12 cellular contexts compared by ENCODE assay signal in the genomic region with DNA sequence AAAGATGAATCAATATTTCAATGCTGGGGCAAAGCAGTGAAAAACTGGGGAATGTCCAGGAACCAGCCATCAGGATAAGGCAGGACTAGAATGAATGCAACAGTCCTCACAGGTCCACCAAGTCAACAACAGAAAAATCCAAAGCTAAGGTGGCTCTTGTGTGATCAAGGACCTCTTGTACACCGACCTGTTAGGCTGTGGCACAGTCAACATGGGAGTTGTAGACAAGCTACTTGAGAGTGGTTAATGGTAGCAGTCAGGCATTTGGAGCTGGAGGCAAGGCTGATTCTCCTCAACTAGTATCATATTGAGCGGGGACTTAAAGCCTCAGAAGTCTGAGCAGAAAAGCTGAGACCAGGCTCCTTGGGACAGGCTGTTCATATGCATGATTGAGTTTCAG. TPM values are rescaled to one million over a fixed set of nuclear protein-coding genes. Genes with fewer than 3 reads are reported as not detected.
DNase-seq lines count a peak whose midpoint lies in the region; ATAC-seq and TF ChIP-seq lines count a peak whose summit lies in the region.
"Had no signal": no experiment of that assay in that cellular context is flagged by ENCODE, and none has a peak within 500 bp of the region (broad histone marks: within the 10 kb centered on the region; RNA-seq: fewer than 3 reads in every experiment).

No MANE protein-coding gene starts in this region.

- peak overlapping the region; percentile 36 for H3K27ac Mint-ChIP-seq in activated CD4-positive, alpha-beta T cell treated with anti-CD3 and anti-CD28 coated beads, Interleukin-2, amount 10 ng/mL, durations not matched to agents 24 days and 14 days
- peak overlapping the region; percentile 50 for H3K27ac Mint-ChIP-seq in activated naive CD8-positive, alpha-beta T cell treated with anti-CD3 and anti-CD28 coated beads, Interleukin-2, amount 50 U/mL, for 24 hours
- H3K27ac Mint-ChIP-seq in stimulated activated memory B cell treated with anti-CD40 and anti-IgM and Interleukin-4, amounts not matched to agents 10 μg/mL and 1 μg/mL and 100 μg/mL, for 72 hours = peak overlapping the region; percentile 73

- TF ChIP-seq CTCF in breast epithelium (IDR thresholded peaks at IDR 0.05) = no peak

- no peaks in the 10 kb centered on the region for H3K27me3 ChIP-seq in breast epithelium
- H3K27me3 ChIP-seq: adrenal gland had no signal

- H3K36me3 Mint-ChIP-seq in activated CD4-positive, alpha-beta T cell treated with anti-CD3 and anti-CD28 coated beads, Interleukin-2, amount 10 ng/mL, durations not matched to agents 24 days and 14 days (ENCODE audit: low read depth) = peaks cover 6% of the 10 kb centered on the region
- peaks cover 1% of the 10 kb centered on the region for H3K36me3 Mint-ChIP-seq in activated naive CD8-positive, alpha-beta T cell treated with anti-CD3 and anti-CD28 coated beads, Interleukin-2, amount 50 U/mL, for 24 hours (ENCODE audit: low read depth)
- peaks cover 6% of the 10 kb centered on the region for H3K36me3 Mint-ChIP-seq in stimulated activated memory B cell treated with anti-CD40 and anti-IgM and Interleukin-4, amounts not matched to agents 10 μg/mL and 1 μg/mL and 100 μg/mL, for 72 hours

- no peaks in the 10 kb centered on the region for H3K36me3 ChIP-seq in breast epithelium
- H3K36me3 ChIP-seq: adrenal gland had no signal

- H3K4me3 Mint-ChIP-seq in activated CD4-positive, alpha-beta T cell treated with anti-CD3 and anti-CD28 coated beads, Interleukin-2, amount 10 ng/mL, durations not matched to agents 24 days and 14 days = no peak overlapping the region
- no peak overlapping the region for H3K4me3 Mint-ChIP-seq in activated naive CD8-positive, alpha-beta T cell treated with anti-CD3 and anti-CD28 coated beads, Interleukin-2, amount 50 U/mL, for 24 hours
- no peak overlapping the region for H3K4me3 Mint-ChIP-seq in stimulated activated memory B cell treated with anti-CD40 and anti-IgM and Interleukin-4, amounts not matched to agents 10 μg/mL and 1 μg/mL and 100 μg/mL, for 72 hours

- DNase-seq in activated CD4-positive, alpha-beta T cell treated with anti-CD3 and anti-CD28 coated beads, Interleukin-2, amount 10 ng/mL, durations not matched to agents 24 days and 14 days = peak; percentile 60
- no peak for DNase-seq in activated CD4-positive, alpha-beta T cell treated with anti-CD3 and anti-CD28 coated beads, Interleukin-2, amount 50 U/mL, for 1 hour
- no peak for DNase-seq in activated naive CD8-positive, alpha-beta T cell treated with anti-CD3 and anti-CD28 coated beads, Interleukin-2, amount 50 U/mL, for 24 hours
- no peak for DNase-seq in AG08395 (ENCODE audit: low spot score)
- DNase-seq in breast epithelium (ENCODE audit: low spot score in 2 of 2) = no peak
- DNase-seq: adrenal gland, EL, mesendoderm had no signal

- TF ChIP-seq POLR2A in breast epithelium (IDR thresholded peaks at IDR 0.05) = no peak

- no peaks in the 10 kb centered on the region for H3K9me3 Mint-ChIP-seq in activated CD4-positive, alpha-beta T cell treated with anti-CD3 and anti-CD28 coated beads, Interleukin-2, amount 10 ng/mL, durations not matched to agents 24 days and 14 days
- H3K9me3 Mint-ChIP-seq in activated naive CD8-positive, alpha-beta T cell treated with anti-CD3 and anti-CD28 coated beads, Interleukin-2, amount 50 U/mL, for 24 hours = no peaks in the 10 kb centered on the region
- H3K9me3 Mint-ChIP-seq in stimulated activated memory B cell treated with anti-CD40 and anti-IgM and Interleukin-4, amounts not matched to agents 10 μg/mL and 1 μg/mL and 100 μg/mL, for 72 hours = no peaks in the 10 kb centered on the region

- peaks cover 41% of the 10 kb centered on the region for H3K4me1 Mint-ChIP-seq in activated CD4-positive, alpha-beta T cell treated with anti-CD3 and anti-CD28 coated beads, Interleukin-2, amount 10 ng/mL, durations not matched to agents 24 days and 14 days
- peaks cover 41% of the 10 kb centered on the region for H3K4me1 Mint-ChIP-seq in activated naive CD8-positive, alpha-beta T cell treated with anti-CD3 and anti-CD28 coated beads, Interleukin-2, amount 50 U/mL, for 24 hours
- H3K4me1 Mint-ChIP-seq in stimulated activated memory B cell treated with anti-CD40 and anti-IgM and Interleukin-4, amounts not matched to agents 10 μg/mL and 1 μg/mL and 100 μg/mL, for 72 hours = peaks cover 38% of the 10 kb centered on the region

- ATAC-seq in HG03039 (IDR thresholded peaks at IDR 0.05; ENCODE audit: unreplicated experiment) = peak; percentile 22
- ATAC-seq in activated naive CD8-positive, alpha-beta T cell treated with anti-CD3 and anti-CD28 coated beads, Interleukin-2, amount 50 U/mL, for 24 hours = no peak
- ATAC-seq in stimulated activated memory B cell treated with anti-CD40 and anti-IgM and Interleukin-4, amounts not matched to agents 10 μg/mL and 1 μg/mL and 100 μg/mL, for 72 hours = no peak
- ATAC-seq in HG03095 (IDR thresholded peaks at IDR 0.05; ENCODE audit: unreplicated experiment) = no peak

- intact Hi-C loops in activated CD4-positive, alpha-beta T cell treated with anti-CD3 and anti-CD28 coated beads, Interleukin-2, amount 10 ng/mL, durations not matched to agents 24 days and 14 days (cut with micrococcal nuclease) = loop anchor here (1.0 to 2.0 kb wide), 4 partner anchors 18 to 647 kb away; a partner anchor contains a TSS
- intact Hi-C loops in breast epithelium (cut with DNase I; ENCODE audit: low total_unique reads) = no loop called here

- no peaks in the 10 kb centered on the region for H3K27me3 Mint-ChIP-seq in activated CD4-positive, alpha-beta T cell treated with anti-CD3 and anti-CD28 coated beads, Interleukin-2, amount 10 ng/mL, durations not matched to agents 24 days and 14 days
- no peaks in the 10 kb centered on the region for H3K27me3 Mint-ChIP-seq in activated naive CD8-positive, alpha-beta T cell treated with anti-CD3 and anti-CD28 coated beads, Interleukin-2, amount 50 U/mL, for 24 hours
- no peaks in the 10 kb centered on the region for H3K27me3 Mint-ChIP-seq in stimulated activated memory B cell treated with anti-CD40 and anti-IgM and Interleukin-4, amounts not matched to agents 10 μg/mL and 1 μg/mL and 100 μg/mL, for 72 hours

- no peaks in the 10 kb centered on the region for H3K4me1 ChIP-seq in breast epithelium

- H3K4me3 ChIP-seq in breast epithelium = no peak overlapping the region

- no peaks in the 10 kb centered on the region for H3K9me3 ChIP-seq in breast epithelium
- H3K9me3 ChIP-seq: adrenal gland had no signal

- H3K27ac ChIP-seq in breast epithelium = peak overlapping the region in 1 of 2 donors; percentile 23
- H3K27ac ChIP-seq: VCaP had no signal

RNA-seq across cellular contexts. Expression of a gene that starts 0.8 kb away (rescaled TPM):
- 2.7 TPM in 2 replicates for total RNA-seq in activated CD4-positive, alpha-beta T cell treated with anti-CD3 and anti-CD28 coated beads, Interleukin-2, amount 10 ng/mL, durations not matched to agents 24 days and 14 days
- total RNA-seq in breast epithelium = 1 to 10 TPM; 3.2 to 4.5 (median 3.9) TPM

RNA-seq across cellular contexts. Expression of a gene that starts 50.5 kb away (rescaled TPM):
- 7.6 and 8.0 TPM in 2 replicates for total RNA-seq in activated CD4-positive, alpha-beta T cell treated with anti-CD3 and anti-CD28 coated beads, Interleukin-2, amount 10 ng/mL, durations not matched to agents 24 days and 14 days
- total RNA-seq in breast epithelium = 10 to 100 TPM in 2 of 3 donors, 1 to 10 TPM in 1; 9.9 to 20.5 (median 14.4) TPM

RNA-seq across cellular contexts. Expression of a gene that starts 53.4 kb away (rescaled TPM):
- 8.2 and 8.6 TPM in 2 replicates for total RNA-seq in activated CD4-positive, alpha-beta T cell treated with anti-CD3 and anti-CD28 coated beads, Interleukin-2, amount 10 ng/mL, durations not matched to agents 24 days and 14 days
- total RNA-seq in breast epithelium = 10 to 100 TPM; 10.1 to 11.1 (median 10.1) TPM
